In the genomic region with DNA sequence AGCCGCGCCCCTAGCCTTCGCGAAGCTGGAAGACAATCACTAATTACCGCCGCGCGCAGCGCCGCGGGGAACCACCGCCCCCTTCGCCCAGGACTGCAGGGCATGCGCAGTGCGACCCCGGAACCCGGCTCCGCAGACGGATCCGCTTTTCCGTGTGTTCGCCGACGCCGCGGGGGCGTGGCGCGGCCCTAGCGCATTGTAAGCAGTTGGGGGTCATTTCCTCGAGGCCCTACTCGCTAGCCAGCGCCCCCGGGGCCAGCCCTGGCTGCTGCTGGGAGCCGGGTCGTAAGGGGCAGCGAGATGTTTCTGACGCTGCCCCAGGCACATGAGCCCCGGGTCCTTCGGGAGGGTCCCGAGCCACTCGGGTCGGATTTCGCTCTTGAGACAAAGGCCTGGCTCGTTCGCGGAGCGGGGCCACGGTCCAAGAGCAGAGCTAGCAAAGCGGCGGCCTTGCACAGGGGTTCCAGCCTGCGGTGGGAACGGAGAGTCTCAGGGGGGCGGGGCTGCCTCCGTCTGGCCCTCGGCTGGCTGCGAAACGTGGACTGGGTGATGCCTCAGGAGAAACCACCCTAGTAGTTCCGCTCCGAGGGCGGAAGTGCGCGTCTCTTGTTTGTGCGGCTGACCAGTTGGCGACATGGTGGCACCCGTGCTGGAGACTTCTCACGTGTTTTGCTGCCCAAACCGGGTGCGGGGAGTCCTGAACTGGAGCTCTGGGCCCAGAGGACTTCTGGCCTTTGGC, we compare ENCODE assay signal across 1 cellular context.
TF ChIP-seq lines count a peak whose summit lies in the region.

A gene with protein sequence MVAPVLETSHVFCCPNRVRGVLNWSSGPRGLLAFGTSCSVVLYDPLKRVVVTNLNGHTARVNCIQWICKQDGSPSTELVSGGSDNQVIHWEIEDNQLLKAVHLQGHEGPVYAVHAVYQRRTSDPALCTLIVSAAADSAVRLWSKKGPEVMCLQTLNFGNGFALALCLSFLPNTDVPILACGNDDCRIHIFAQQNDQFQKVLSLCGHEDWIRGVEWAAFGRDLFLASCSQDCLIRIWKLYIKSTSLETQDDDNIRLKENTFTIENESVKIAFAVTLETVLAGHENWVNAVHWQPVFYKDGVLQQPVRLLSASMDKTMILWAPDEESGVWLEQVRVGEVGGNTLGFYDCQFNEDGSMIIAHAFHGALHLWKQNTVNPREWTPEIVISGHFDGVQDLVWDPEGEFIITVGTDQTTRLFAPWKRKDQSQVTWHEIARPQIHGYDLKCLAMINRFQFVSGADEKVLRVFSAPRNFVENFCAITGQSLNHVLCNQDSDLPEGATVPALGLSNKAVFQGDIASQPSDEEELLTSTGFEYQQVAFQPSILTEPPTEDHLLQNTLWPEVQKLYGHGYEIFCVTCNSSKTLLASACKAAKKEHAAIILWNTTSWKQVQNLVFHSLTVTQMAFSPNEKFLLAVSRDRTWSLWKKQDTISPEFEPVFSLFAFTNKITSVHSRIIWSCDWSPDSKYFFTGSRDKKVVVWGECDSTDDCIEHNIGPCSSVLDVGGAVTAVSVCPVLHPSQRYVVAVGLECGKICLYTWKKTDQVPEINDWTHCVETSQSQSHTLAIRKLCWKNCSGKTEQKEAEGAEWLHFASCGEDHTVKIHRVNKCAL (plus strand): TSS at position 600 of the 739 bp plus-strand sequence. CDS start 35 bp downstream, at position 635.
A gene with protein sequence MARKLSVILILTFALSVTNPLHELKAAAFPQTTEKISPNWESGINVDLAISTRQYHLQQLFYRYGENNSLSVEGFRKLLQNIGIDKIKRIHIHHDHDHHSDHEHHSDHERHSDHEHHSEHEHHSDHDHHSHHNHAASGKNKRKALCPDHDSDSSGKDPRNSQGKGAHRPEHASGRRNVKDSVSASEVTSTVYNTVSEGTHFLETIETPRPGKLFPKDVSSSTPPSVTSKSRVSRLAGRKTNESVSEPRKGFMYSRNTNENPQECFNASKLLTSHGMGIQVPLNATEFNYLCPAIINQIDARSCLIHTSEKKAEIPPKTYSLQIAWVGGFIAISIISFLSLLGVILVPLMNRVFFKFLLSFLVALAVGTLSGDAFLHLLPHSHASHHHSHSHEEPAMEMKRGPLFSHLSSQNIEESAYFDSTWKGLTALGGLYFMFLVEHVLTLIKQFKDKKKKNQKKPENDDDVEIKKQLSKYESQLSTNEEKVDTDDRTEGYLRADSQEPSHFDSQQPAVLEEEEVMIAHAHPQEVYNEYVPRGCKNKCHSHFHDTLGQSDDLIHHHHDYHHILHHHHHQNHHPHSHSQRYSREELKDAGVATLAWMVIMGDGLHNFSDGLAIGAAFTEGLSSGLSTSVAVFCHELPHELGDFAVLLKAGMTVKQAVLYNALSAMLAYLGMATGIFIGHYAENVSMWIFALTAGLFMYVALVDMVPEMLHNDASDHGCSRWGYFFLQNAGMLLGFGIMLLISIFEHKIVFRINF (minus strand): TSS at position 41 of the 739 bp plus-strand sequence. CDS start 2,333 bp downstream, outside the sequence.

TF ChIP-seq in WTC11, 78 proteins besides CTCF, POLR2A, EP300 and RAD21 (continued from another document and continues in another):
- TF ChIP-seq, protein P1, sequence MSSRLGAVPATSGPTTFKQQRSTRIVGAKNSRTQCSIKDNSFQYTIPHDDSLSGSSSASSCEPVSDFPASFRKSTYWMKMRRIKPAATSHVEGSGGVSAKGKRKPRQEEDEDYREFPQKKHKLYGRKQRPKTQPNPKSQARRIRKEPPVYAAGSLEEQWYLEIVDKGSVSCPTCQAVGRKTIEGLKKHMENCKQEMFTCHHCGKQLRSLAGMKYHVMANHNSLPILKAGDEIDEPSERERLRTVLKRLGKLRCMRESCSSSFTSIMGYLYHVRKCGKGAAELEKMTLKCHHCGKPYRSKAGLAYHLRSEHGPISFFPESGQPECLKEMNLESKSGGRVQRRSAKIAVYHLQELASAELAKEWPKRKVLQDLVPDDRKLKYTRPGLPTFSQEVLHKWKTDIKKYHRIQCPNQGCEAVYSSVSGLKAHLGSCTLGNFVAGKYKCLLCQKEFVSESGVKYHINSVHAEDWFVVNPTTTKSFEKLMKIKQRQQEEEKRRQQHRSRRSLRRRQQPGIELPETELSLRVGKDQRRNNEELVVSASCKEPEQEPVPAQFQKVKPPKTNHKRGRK (CRISPR knock-in tag; IDR thresholded peaks at IDR 0.05; ENCODE audit: borderline replicate concordance) = no peak
- TF ChIP-seq, protein P2, sequence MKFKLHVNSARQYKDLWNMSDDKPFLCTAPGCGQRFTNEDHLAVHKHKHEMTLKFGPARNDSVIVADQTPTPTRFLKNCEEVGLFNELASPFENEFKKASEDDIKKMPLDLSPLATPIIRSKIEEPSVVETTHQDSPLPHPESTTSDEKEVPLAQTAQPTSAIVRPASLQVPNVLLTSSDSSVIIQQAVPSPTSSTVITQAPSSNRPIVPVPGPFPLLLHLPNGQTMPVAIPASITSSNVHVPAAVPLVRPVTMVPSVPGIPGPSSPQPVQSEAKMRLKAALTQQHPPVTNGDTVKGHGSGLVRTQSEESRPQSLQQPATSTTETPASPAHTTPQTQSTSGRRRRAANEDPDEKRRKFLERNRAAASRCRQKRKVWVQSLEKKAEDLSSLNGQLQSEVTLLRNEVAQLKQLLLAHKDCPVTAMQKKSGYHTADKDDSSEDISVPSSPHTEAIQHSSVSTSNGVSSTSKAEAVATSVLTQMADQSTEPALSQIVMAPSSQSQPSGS (CRISPR knock-in tag; IDR thresholded peaks at IDR 0.05; ENCODE audit: borderline replicate concordance, low read depth) = no peak
- TF ChIP-seq, protein P3, sequence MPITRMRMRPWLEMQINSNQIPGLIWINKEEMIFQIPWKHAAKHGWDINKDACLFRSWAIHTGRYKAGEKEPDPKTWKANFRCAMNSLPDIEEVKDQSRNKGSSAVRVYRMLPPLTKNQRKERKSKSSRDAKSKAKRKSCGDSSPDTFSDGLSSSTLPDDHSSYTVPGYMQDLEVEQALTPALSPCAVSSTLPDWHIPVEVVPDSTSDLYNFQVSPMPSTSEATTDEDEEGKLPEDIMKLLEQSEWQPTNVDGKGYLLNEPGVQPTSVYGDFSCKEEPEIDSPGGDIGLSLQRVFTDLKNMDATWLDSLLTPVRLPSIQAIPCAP (CRISPR knock-in tag; IDR thresholded peaks at IDR 0.05) = no peak
- TF ChIP-seq ZBTB21 (CRISPR knock-in tag; IDR thresholded peaks at IDR 0.05; ENCODE audit: borderline replicate concordance) (no peak), NR3C1 (CRISPR knock-in tag; conservative IDR thresholded peaks at IDR 0.05; ENCODE audit: low read depth) (no peak), FOXK1 (CRISPR knock-in tag; IDR thresholded peaks at IDR 0.05) (peak; percentile 94), ZNF138 (CRISPR knock-in tag; conservative IDR thresholded peaks at IDR 0.05) (no peak), ZNF671 (CRISPR knock-in tag; IDR thresholded peaks at IDR 0.05) (no peak), HMGA2 (CRISPR knock-in tag; IDR thresholded peaks at IDR 0.05) (no peak), GRHL2 (CRISPR knock-in tag; IDR thresholded peaks at IDR 0.05; ENCODE audit: insufficient replicate concordance, severe bottlenecking) (no peak), FOXJ3 (CRISPR knock-in tag; IDR thresholded peaks at IDR 0.05; ENCODE audit: borderline replicate concordance) (no peak), ZNF232 (CRISPR knock-in tag; IDR thresholded peaks at IDR 0.05) (peak; percentile 72; the same call in 1 of the 2 replicates), NFE2L1 (CRISPR knock-in tag; IDR thresholded peaks at IDR 0.05) (no peak), CBFB (CRISPR knock-in tag; IDR thresholded peaks at IDR 0.05; ENCODE audit: low read depth) (no peak; the same call in 1 of the 2 replicates), ZNF263 (CRISPR knock-in tag; IDR thresholded peaks at IDR 0.05; ENCODE audit: low read depth) (no peak), ELF4 (CRISPR knock-in tag; IDR thresholded peaks at IDR 0.05; ENCODE audit: low read depth) (no peak), TCF7 (CRISPR knock-in tag; IDR thresholded peaks at IDR 0.05; ENCODE audit: low read depth) (no peak), TP53 (CRISPR knock-in tag; IDR thresholded peaks at IDR 0.05) (no peak), ATF1 (CRISPR knock-in tag; IDR thresholded peaks at IDR 0.05) (no peak), FOXP1 (CRISPR knock-in tag; IDR thresholded peaks at IDR 0.05; ENCODE audit: borderline replicate concordance) (peak; percentile 73), JAZF1 (CRISPR knock-in tag; IDR thresholded peaks at IDR 0.05) (no peak), NR1H2 (CRISPR knock-in tag; IDR thresholded peaks at IDR 0.05) (no peak), ZNF416 (CRISPR knock-in tag; IDR thresholded peaks at IDR 0.05) (no peak), ESRRA (CRISPR knock-in tag; IDR thresholded peaks at IDR 0.05; ENCODE audit: borderline replicate concordance) (0 out of 2 replicates have a peak, but pooled peaks have one; percentile 22), TEAD1 (CRISPR knock-in tag; IDR thresholded peaks at IDR 0.05) (0 out of 2 replicates have a peak, but pooled peaks have one; percentile 41)
- TF ChIP-seq, protein P4, sequence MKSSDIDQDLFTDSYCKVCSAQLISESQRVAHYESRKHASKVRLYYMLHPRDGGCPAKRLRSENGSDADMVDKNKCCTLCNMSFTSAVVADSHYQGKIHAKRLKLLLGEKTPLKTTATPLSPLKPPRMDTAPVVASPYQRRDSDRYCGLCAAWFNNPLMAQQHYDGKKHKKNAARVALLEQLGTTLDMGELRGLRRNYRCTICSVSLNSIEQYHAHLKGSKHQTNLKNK (CRISPR knock-in tag; IDR thresholded peaks at IDR 0.05) = no peak
- TF ChIP-seq, protein P5, sequence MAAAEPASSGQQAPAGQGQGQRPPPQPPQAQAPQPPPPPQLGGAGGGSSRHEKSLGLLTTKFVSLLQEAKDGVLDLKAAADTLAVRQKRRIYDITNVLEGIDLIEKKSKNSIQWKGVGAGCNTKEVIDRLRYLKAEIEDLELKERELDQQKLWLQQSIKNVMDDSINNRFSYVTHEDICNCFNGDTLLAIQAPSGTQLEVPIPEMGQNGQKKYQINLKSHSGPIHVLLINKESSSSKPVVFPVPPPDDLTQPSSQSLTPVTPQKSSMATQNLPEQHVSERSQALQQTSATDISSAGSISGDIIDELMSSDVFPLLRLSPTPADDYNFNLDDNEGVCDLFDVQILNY (CRISPR knock-in tag; IDR thresholded peaks at IDR 0.05) = peak; percentile 48
- TF ChIP-seq, protein P6, sequence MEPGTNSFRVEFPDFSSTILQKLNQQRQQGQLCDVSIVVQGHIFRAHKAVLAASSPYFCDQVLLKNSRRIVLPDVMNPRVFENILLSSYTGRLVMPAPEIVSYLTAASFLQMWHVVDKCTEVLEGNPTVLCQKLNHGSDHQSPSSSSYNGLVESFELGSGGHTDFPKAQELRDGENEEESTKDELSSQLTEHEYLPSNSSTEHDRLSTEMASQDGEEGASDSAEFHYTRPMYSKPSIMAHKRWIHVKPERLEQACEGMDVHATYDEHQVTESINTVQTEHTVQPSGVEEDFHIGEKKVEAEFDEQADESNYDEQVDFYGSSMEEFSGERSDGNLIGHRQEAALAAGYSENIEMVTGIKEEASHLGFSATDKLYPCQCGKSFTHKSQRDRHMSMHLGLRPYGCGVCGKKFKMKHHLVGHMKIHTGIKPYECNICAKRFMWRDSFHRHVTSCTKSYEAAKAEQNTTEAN (CRISPR knock-in tag; IDR thresholded peaks at IDR 0.05) = no peak; the same call in 1 of the 2 replicates
- TF ChIP-seq, protein P7, sequence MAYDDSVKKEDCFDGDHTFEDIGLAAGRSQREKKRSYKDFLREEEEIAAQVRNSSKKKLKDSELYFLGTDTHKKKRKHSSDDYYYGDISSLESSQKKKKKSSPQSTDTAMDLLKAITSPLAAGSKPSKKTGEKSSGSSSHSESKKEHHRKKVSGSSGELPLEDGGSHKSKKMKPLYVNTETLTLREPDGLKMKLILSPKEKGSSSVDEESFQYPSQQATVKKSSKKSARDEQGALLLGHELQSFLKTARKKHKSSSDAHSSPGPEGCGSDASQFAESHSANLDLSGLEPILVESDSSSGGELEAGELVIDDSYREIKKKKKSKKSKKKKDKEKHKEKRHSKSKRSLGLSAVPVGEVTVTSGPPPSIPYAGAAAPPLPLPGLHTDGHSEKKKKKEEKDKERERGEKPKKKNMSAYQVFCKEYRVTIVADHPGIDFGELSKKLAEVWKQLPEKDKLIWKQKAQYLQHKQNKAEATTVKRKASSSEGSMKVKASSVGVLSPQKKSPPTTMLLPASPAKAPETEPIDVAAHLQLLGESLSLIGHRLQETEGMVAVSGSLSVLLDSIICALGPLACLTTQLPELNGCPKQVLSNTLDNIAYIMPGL (CRISPR knock-in tag; IDR thresholded peaks at IDR 0.05) = peak; percentile 73; the same call in 1 of the 2 replicates
- TF ChIP-seq, protein P8, sequence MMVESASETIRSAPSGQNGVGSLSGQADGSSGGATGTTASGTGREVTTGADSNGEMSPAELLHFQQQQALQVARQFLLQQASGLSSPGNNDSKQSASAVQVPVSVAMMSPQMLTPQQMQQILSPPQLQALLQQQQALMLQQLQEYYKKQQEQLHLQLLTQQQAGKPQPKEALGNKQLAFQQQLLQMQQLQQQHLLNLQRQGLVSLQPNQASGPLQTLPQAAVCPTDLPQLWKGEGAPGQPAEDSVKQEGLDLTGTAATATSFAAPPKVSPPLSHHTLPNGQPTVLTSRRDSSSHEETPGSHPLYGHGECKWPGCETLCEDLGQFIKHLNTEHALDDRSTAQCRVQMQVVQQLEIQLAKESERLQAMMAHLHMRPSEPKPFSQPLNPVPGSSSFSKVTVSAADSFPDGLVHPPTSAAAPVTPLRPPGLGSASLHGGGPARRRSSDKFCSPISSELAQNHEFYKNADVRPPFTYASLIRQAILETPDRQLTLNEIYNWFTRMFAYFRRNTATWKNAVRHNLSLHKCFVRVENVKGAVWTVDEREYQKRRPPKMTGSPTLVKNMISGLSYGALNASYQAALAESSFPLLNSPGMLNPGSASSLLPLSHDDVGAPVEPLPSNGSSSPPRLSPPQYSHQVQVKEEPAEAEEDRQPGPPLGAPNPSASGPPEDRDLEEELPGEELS (CRISPR knock-in tag; IDR thresholded peaks at IDR 0.05) = peak; percentile 69; the same call in 1 of the 2 replicates
- TF ChIP-seq, protein P9, sequence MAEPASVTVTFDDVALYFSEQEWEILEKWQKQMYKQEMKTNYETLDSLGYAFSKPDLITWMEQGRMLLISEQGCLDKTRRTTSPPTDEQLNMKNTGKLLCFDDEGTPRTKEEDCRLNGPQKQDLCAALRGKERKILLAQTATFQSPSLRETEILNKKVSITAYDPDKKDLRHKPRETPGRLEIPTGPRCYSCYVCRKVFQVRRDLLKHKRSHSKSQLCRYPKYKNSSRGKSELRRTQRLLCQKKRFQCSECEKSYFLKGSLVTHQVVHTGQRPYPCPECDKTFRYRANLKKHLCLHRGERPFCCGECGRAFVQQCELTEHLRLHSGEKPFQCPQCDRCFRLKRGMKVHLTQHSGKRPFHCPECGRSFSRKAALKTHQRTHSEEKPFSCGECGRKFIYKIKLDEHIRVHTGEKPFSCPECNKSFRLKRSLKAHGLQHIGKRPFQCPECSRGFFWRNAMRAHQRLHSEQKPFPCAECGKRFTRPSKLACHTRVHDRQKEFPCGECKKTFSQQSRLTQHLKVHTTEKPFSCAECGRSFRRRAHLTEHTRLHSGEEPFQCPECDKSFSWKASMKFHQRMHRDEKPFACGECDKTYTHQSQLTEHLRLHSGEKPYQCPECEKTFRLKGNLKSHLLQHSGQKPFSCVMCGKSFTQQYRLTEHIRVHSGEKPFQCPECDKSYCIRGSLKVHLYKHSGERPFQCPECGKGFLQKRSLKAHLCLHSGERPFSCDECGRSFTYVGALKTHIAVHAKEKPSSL (CRISPR knock-in tag; conservative IDR thresholded peaks at IDR 0.05) = no peak
